In the genomic region with DNA sequence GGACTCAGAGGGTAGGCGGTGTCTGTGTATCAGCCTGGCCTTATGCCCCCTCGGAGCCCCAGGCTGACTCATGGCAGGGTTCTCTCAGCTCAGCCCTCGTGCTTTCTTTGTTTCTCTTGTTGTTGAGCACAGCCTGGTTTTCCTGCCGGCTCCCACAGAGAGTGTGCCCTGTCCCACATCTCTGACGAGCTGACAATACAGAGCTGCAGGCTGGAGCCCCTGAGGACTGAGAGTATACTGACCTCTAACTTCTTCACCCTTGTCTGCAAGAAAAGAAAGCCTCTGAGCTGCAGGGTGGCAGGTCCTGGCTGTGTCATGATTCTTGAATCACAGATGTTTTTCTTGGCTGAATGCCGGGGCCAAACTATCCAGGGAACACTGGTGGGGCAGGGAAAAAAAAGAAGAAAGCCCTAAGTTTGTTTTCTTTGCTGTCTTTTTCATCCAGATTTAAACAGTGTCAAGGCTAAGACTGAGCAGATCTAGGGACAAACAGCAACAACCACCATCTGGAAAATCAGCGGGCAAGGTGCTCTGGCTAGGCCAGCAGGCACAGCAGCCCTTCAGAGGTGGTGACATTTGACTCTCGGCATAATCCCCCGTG, we compare ENCODE assay signal across 8 cellular contexts.
DNase-seq lines count a peak whose midpoint lies in the region; ATAC-seq and TF ChIP-seq lines count a peak whose summit lies in the region.

No MANE protein-coding gene starts in this region.

- H2AFZ ChIP-seq in SK-N-SH (ENCODE audit: low read depth), result peak overlapping the region; percentile 69

- no peaks in the 10 kb centered on the region for H3K36me3 ChIP-seq in SK-N-SH (replicated peaks in 1 of 2; ENCODE audit: control insufficient read depth in 1 of 2, insufficient read depth in 2 of 2, low read length in 1 of 2)

- CTCF ChIA-PET in SK-N-SH (lab: Yijun Ruan, JAX), result no interaction called here

- H3K79me2 ChIP-seq in SK-N-SH (ENCODE audit: insufficient read depth), result no peaks in the 10 kb centered on the region

- H3K27me3 ChIP-seq in SK-N-SH (ENCODE audit: insufficient read depth), result no peaks in the 10 kb centered on the region

- peaks cover 0 to 5% of the 10 kb centered on the region in 2 experiments; a peak in 1 of 4 replicates for H3K4me1 ChIP-seq in SK-N-SH (ENCODE audit: control insufficient read depth in 1 of 2, insufficient read depth in 2 of 2, low read depth in 1 of 2, low read length in 1 of 2)

- ATAC-seq in HG02588 (IDR thresholded peaks at IDR 0.05; ENCODE audit: unreplicated experiment) (no peak), HG03460 (IDR thresholded peaks at IDR 0.05; ENCODE audit: unreplicated experiment) (no peak)

- POLR2A ChIA-PET in SK-N-SH (lab: Yijun Ruan, JAX), result interaction anchor here (1.0 kb wide), 1 partner anchor 87 kb away, joined by 3 read pairs; the partner anchor contains the start of genes KAT14 and PET117

- no peaks in the 10 kb centered on the region for H4K20me1 ChIP-seq in SK-N-SH (ENCODE audit: insufficient read depth)

- 0 out of 4 replicates have a peak overlapping the region, but pooled peaks of 1 of the 2 experiments have one; percentile 20 for H3K4me3 ChIP-seq in SK-N-SH (ENCODE audit: low read depth in 2 of 2, low read length in 1 of 2)

- WGBS in SK-N-SH (ENCODE audit: low lambda C conversion rate), result 26% methylated on average over 9 of the region's 9 CpGs

- no peaks in the 10 kb centered on the region for H3F3A ChIP-seq in SK-N-SH (replicated peaks; ENCODE audit: insufficient read depth)

- H3K4me2 ChIP-seq in SK-N-SH, result peak overlapping the region; percentile 63

- DNase-seq in GM04503 (ENCODE audit: low read depth) (peak; percentile 21), SK-N-SH (peak; percentile 28), globus pallidus (ENCODE audit: low spot score) (peak; percentile 64), pulmonary artery endothelial cell (ENCODE audit: low read depth, low spot score) (peak; percentile 36), NCI-H2081 treated with DMSO at 0.1 percent for 48 hours (lab: John Stamatoyannopoulos, UW) (no peak), NCI-H82 treated with DMSO at 0.1 percent for 48 hours (lab: John Stamatoyannopoulos, UW; ENCODE audit: unreplicated experiment) (no peak)

- TF ChIP-seq CTCF in SK-N-SH (IDR thresholded peaks at IDR 0.05), result no peak

- no peak overlapping the region for H3K9ac ChIP-seq in SK-N-SH

- H3K9me3 ChIP-seq in SK-N-SH, result no peaks in the 10 kb centered on the region

- no peak overlapping the region; a peak in 1 of 4 replicates for H3K27ac ChIP-seq in SK-N-SH (ENCODE audit: low read depth in 2 of 2, low read length in 1 of 2)

- TF ChIP-seq RAD21 in SK-N-SH (IDR thresholded peaks at IDR 0.05; ENCODE audit: low read length), result no peak

- H3K9me2 ChIP-seq in SK-N-SH, result no peaks in the 10 kb centered on the region

- no peak for TF ChIP-seq EP300 in SK-N-SH (IDR thresholded peaks at IDR 0.05; ENCODE audit: borderline replicate concordance in 1 of 2, low read depth in 1 of 2, low read length in 1 of 2)

TF ChIP-seq in SK-N-SH, 30 proteins besides CTCF, POLR2A, EP300 and RAD21:
- peak; percentile 65 for TF ChIP-seq NFIC (IDR thresholded peaks at IDR 0.05; ENCODE audit: borderline replicate concordance)
- no peak for TF ChIP-seq SIN3A (IDR thresholded peaks at IDR 0.05; ENCODE audit: borderline replicate concordance, low read depth, low read length)
- peak; percentile 44 for TF ChIP-seq JUND (IDR thresholded peaks at IDR 0.05)
- 0 out of 2 replicates have a peak, but pooled peaks have one; percentile 15 for TF ChIP-seq TCF12 (IDR thresholded peaks at IDR 0.05)

Comparison
In these comparisons a context has a peak if more than half of its experiments do, and no peak if none do; other contexts are left out.
1. DNase-seq: peak in GM04503 (single experiment), SK-N-SH (single experiment), globus pallidus (single experiment) and pulmonary artery endothelial cell (single experiment); none in NCI-H2081 treated with DMSO at 0.1 percent for 48 hours (single experiment) and NCI-H82 treated with DMSO at 0.1 percent for 48 hours (single experiment).